In genomic region chr18:79139206-79139605, GRCh38 we compare ENCODE assay signal across 15 cellular contexts.
A peak's percentile ranks its signal among the peaks of the same experiment; 100 is the strongest.
DNase-seq lines count a peak whose midpoint lies in the region; ATAC-seq and TF ChIP-seq lines count a peak whose summit lies in the region.
"Had no signal": no experiment of that assay in that cellular context is flagged by ENCODE, and none has a peak within 500 bp of the region (broad histone marks: within the 10 kb centered on the region; RNA-seq: fewer than 3 reads in every experiment).

No MANE protein-coding gene starts in this region.

- no peak overlapping the region for H3K27ac Mint-ChIP-seq in activated naive CD4-positive, alpha-beta T cell treated with anti-CD3 and anti-CD28 coated beads, Interleukin-2, amount 10 ng/mL, durations not matched to agents 7 days and 5 days
- H3K27ac Mint-ChIP-seq in activated T-helper 17 cell treated with anti-CD3 and anti-CD28 coated beads, Interleukin-2, amount 50 U/mL, for 72 hours: no peak overlapping the region
- H3K27ac Mint-ChIP-seq: mesothelial cell of epicardium had no signal

- H3K4me1 Mint-ChIP-seq in activated naive CD4-positive, alpha-beta T cell treated with anti-CD3 and anti-CD28 coated beads, Interleukin-2, amount 10 ng/mL, durations not matched to agents 7 days and 5 days: peaks cover 2% of the 10 kb centered on the region
- no peaks in the 10 kb centered on the region for H3K4me1 Mint-ChIP-seq in activated T-helper 17 cell treated with anti-CD3 and anti-CD28 coated beads, Interleukin-2, amount 50 U/mL, for 72 hours
- H3K4me1 Mint-ChIP-seq: mesothelial cell of epicardium had no signal

- POLR2A ChIA-PET in GM10248 (lab: Yijun Ruan, JAX): no interaction called here

- peaks cover 19% of the 10 kb centered on the region for H3K36me3 Mint-ChIP-seq in activated naive CD4-positive, alpha-beta T cell treated with anti-CD3 and anti-CD28 coated beads, Interleukin-2, amount 10 ng/mL, durations not matched to agents 7 days and 5 days
- H3K36me3 Mint-ChIP-seq in activated T-helper 17 cell treated with anti-CD3 and anti-CD28 coated beads, Interleukin-2, amount 50 U/mL, for 72 hours (ENCODE audit: low read depth): peaks cover 32% of the 10 kb centered on the region

- no peaks in the 10 kb centered on the region for H3K27me3 Mint-ChIP-seq in activated naive CD4-positive, alpha-beta T cell treated with anti-CD3 and anti-CD28 coated beads, Interleukin-2, amount 10 ng/mL, durations not matched to agents 7 days and 5 days
- no peaks in the 10 kb centered on the region for H3K27me3 Mint-ChIP-seq in activated T-helper 17 cell treated with anti-CD3 and anti-CD28 coated beads, Interleukin-2, amount 50 U/mL, for 72 hours

- no peak overlapping the region for H3K4me3 Mint-ChIP-seq in activated naive CD4-positive, alpha-beta T cell treated with anti-CD3 and anti-CD28 coated beads, Interleukin-2, amount 10 ng/mL, durations not matched to agents 7 days and 5 days
- H3K4me3 Mint-ChIP-seq in activated T-helper 17 cell treated with anti-CD3 and anti-CD28 coated beads, Interleukin-2, amount 50 U/mL, for 72 hours: no peak overlapping the region
- H3K4me3 Mint-ChIP-seq: mesothelial cell of epicardium had no signal

- peak; percentile 63 for ATAC-seq in activated T-helper 17 cell treated with anti-CD3 and anti-CD28 coated beads, Interleukin-2, amount 50 U/mL, for 72 hours (replicated peaks)
- ATAC-seq: left cardiac atrium had no signal

- CTCF ChIA-PET in activated naive CD4-positive, alpha-beta T cell treated with anti-CD3 and anti-CD28 coated beads, Interleukin-2, amount 10 ng/mL, durations not matched to agents 7 days and 5 days (lab: Charles Lee): no interaction called here
- CTCF ChIA-PET in GM10248 (lab: Yijun Ruan, JAX): interaction anchor here (1.2 kb wide), 1 partner anchor 30 kb away, joined by 3 read pairs; no protein-coding TSS in a partner anchor

- H3K4me3 ChIP-seq in Jurkat, Clone E6-1 (ENCODE audit: low read length): no peak overlapping the region
- no peak overlapping the region for H3K4me3 ChIP-seq in foreskin fibroblast (ENCODE audit: low read depth in 1 of 2, low read length in 2 of 2)
- H3K4me3 ChIP-seq: Peyer's patch, tibial artery had no signal

- TF ChIP-seq CTCF in foreskin fibroblast (IDR thresholded peaks at IDR 0.05; ENCODE audit: low read depth, low read length) (no peak), GM10248 (IDR thresholded peaks at IDR 0.05; ENCODE audit: control extremely low read depth, extremely low read depth, low read depth, missing control alignments) (no peak)

- H3K9me3 Mint-ChIP-seq in activated naive CD4-positive, alpha-beta T cell treated with anti-CD3 and anti-CD28 coated beads, Interleukin-2, amount 10 ng/mL, durations not matched to agents 7 days and 5 days: no peaks in the 10 kb centered on the region
- no peaks in the 10 kb centered on the region for H3K9me3 Mint-ChIP-seq in activated T-helper 17 cell treated with anti-CD3 and anti-CD28 coated beads, Interleukin-2, amount 50 U/mL, for 72 hours
- H3K9me3 Mint-ChIP-seq: mesothelial cell of epicardium had no signal

- peak; percentile 36 for DNase-seq in activated naive CD4-positive, alpha-beta T cell treated with anti-CD3 and anti-CD28 coated beads, Interleukin-2, amount 10 ng/mL, durations not matched to agents 7 days and 5 days
- no peak for DNase-seq in activated naive CD4-positive, alpha-beta T cell (lab: John Stamatoyannopoulos, UW)
- DNase-seq in Jurkat, Clone E6-1 (ENCODE audit: low read depth, low spot score): peak; percentile 84
- DNase-seq in stimulated activated CD8-positive, alpha-beta memory T cell treated with anti-CD3 and anti-CD28 coated beads, Interleukin-4, amount 100 ng/mL, for 1 hour (ENCODE audit: low read depth in 2 of 2, low spot score in 1 of 2): peak; percentile 10 to 26
- DNase-seq in foreskin fibroblast: no peak
- no peak for DNase-seq in GM10248 (ENCODE audit: extremely low spot score)
- DNase-seq in COLO829 (ENCODE audit: low spot score): no peak
- DNase-seq: AML-193, left cardiac atrium, NCI-H146, Peyer's patch, SK-N-SH, tibial artery had no signal

Comparison
In these comparisons a context has a peak if more than half of its experiments do, and no peak if none do; other contexts are left out.
1. DNase-seq: peak in activated naive CD4-positive, alpha-beta T cell treated with anti-CD3 and anti-CD28 coated beads, Interleukin-2, amount 10 ng/mL, durations not matched to agents 7 days and 5 days (single experiment), Jurkat, Clone E6-1 (single experiment) and stimulated activated CD8-positive, alpha-beta memory T cell treated with anti-CD3 and anti-CD28 coated beads, Interleukin-4, amount 100 ng/mL, for 1 hour (2 of 2); none in activated naive CD4-positive, alpha-beta T cell (0 of 4), foreskin fibroblast (0 of 2), GM10248 (single experiment) and COLO829 (single experiment).